In the genomic region with DNA sequence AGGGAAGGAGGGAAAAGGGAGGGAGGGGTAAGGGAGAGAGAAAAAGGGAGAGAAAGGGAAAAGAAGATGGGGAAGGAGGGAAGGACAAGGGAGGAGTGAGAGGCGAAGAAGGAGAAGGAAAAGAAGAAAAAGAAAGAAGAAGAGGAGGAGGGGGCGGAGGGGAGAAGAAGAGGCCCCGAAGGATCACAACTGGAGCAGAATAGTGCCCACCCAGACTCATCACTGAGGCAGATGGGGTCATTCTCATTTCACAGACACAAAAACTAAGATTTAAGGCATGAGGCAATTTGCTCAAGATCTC, we compare ENCODE assay signal across 1 cellular context.
TF ChIP-seq lines count a peak whose summit lies in the region.

No MANE protein-coding gene starts in this region.

TF ChIP-seq in HEK293, 187 proteins besides CTCF, POLR2A, EP300 and RAD21:
- TF ChIP-seq ZNF366 (tag by site-specific recombination; conservative IDR thresholded peaks at IDR 0.05) = peak; percentile 64
- no peak for TF ChIP-seq ZNF510 (tag by site-specific recombination; IDR thresholded peaks at IDR 0.05; ENCODE audit: insufficient replicate concordance)
- TF ChIP-seq ZNF423 (tag by site-specific recombination; IDR thresholded peaks at IDR 0.05) = no peak
- no peak for TF ChIP-seq ZNF121 (tag by site-specific recombination; IDR thresholded peaks at IDR 0.05)
- TF ChIP-seq ZSCAN30 (tag by site-specific recombination; IDR thresholded peaks at IDR 0.05) = no peak
